ENCODE assay signal across 27 cellular contexts in genomic region chr10:117991701-117992100, GRCh38.
"Had no signal": no experiment of that assay in that cellular context is flagged by ENCODE, and none has a peak within 500 bp of the region (broad histone marks: within the 10 kb centered on the region; RNA-seq: fewer than 3 reads in every experiment).

No MANE protein-coding gene starts in this region.

- H3K9me3 ChIP-seq: mucosa of descending colon, pancreas, prostate gland, suprapubic skin, thoracic aorta, tibial artery, upper lobe of right lung had no signal

- DNase-seq: hypothalamus; immature natural killer cell; islet precursor cell; left ventricle myocardium inferior; midbrain; mucosa of descending colon; naive thymus-derived CD4-positive, alpha-beta T cell; nucleus accumbens; pancreas; posterior cingulate gyrus; retina; right cardiac atrium; stimulated activated CD4-positive, alpha-beta T cell treated with anti-CD3 and anti-CD28 coated beads, Interleukin-12 subunit alpha, Interleukin-12 subunit beta, amount 100 ng/mL, for 4 hours; stimulated activated CD4-positive, alpha-beta T cell treated with anti-CD3 and anti-CD28 coated beads, Interleukin-15, amount 100 ng/mL, for 24 hours; stimulated activated CD4-positive, alpha-beta T cell treated with anti-CD3 and anti-CD28 coated beads, Interleukin-2, amount 100 ng/mL, for 24 hours; stimulated activated CD4-positive, alpha-beta T cell treated with anti-CD3 and anti-CD28 coated beads, Interleukin-4, amount 100 ng/mL, for 1 hour; stimulated activated naive CD4-positive, alpha-beta T cell; tibial artery; upper lobe of right lung had no signal

- ATAC-seq: mucosa of descending colon; naive thymus-derived CD4-positive, alpha-beta T cell; natural killer cell treated with Interleukin-12 subunit alpha and Interleukin-12 subunit beta and Interleukin-15 and Interleukin-18, amount 100 ng/mL, for 72 hours; pancreas; right cardiac atrium; sciatic nerve; stimulated activated effector memory CD8-positive, alpha-beta T cell treated with anti-CD3 and anti-CD28 coated beads, Interleukin-12 subunit alpha, Interleukin-12 subunit beta, amount 100 ng/mL, for 72 hours; upper lobe of right lung had no signal

- H3K4me1 ChIP-seq: left ventricle myocardium inferior, pancreas, prostate gland, suprapubic skin, tibial artery, upper lobe of right lung had no signal

- H3K4me3 ChIP-seq: left ventricle myocardium inferior, lung, mucosa of descending colon, pancreas, prostate gland, skin epidermis, suprapubic skin, thoracic aorta, tibial artery, upper lobe of right lung had no signal

- H3K27ac ChIP-seq: left ventricle myocardium inferior, pancreas, prostate gland, skin epidermis, suprapubic skin, thoracic aorta, tibial artery, upper lobe of right lung had no signal

- H3K36me3 ChIP-seq: pancreas, prostate gland, suprapubic skin, thoracic aorta, upper lobe of right lung had no signal
